ENCODE assay signal across 8 cellular contexts in the genomic region with DNA sequence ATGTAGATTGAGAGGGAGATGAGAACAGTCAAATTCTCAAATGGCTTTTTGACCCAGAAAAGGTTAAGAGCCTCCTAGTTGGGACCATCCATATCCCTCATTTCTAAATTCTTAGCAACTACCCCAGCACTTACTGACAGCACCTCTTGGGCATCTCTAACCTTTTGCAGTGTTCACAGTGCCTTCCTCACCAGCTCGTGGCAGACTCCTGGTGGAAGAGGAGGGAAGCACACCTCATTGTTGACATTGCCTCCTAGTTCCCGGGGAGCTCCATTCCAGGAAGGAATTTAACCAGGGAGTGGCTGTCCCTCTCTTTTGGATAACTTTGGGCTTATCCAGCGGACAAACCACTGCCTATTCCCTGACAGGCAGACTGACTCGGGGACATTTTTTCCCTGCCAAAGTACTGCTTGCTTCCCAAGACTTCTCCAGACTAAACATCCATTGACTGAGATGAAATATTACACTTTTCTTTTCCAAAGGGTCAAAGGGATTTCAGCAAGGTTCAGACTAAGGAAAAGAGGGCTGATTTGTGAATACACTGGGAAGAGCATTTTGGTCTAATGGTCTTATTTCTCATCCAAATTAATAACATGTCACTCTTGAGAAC. TPM values are rescaled to one million over a fixed set of nuclear protein-coding genes. Genes with fewer than 3 reads are reported as not detected.
DNase-seq lines count a peak whose midpoint lies in the region; ATAC-seq, FAIRE-seq and TF ChIP-seq lines count a peak whose summit lies in the region.
"Had no signal": no experiment of that assay in that cellular context is flagged by ENCODE, and none has a peak within 500 bp of the region (broad histone marks: within the 10 kb centered on the region; RNA-seq: fewer than 3 reads in every experiment).

No MANE protein-coding gene starts in this region.

- no peak overlapping the region for H3K4me3 ChIP-seq in GM12864 (ENCODE audit: low read depth, low read length)
- H3K4me3 ChIP-seq in OCI-LY1 (ENCODE audit: low read depth, low read length, poor library complexity, severe bottlenecking), result no peak overlapping the region
- H3K4me3 ChIP-seq in pancreas, result no peak overlapping the region

- H3K9me2 ChIP-seq in OCI-LY1 (ENCODE audit: low read depth, low read length), result no peaks in the 10 kb centered on the region

- H2AFZ ChIP-seq in OCI-LY1 (ENCODE audit: low read length), result no peak overlapping the region

- H3K79me2 ChIP-seq in OCI-LY1 (ENCODE audit: insufficient read depth, low read length), result no peaks in the 10 kb centered on the region

- H3K27me3 ChIP-seq in OCI-LY1 (ENCODE audit: insufficient read depth, low read length) (no peaks in the 10 kb centered on the region), pancreas (no peaks in the 10 kb centered on the region)

- no peak overlapping the region for H3K4me2 ChIP-seq in OCI-LY1 (ENCODE audit: low read length)

- H4K20me1 ChIP-seq in OCI-LY1 (ENCODE audit: insufficient read depth, low read length), result no peaks in the 10 kb centered on the region

- H3K4me1 ChIP-seq in OCI-LY1 (ENCODE audit: insufficient read depth, low read length, severe bottlenecking), result no peaks in the 10 kb centered on the region
- no peaks in the 10 kb centered on the region for H3K4me1 ChIP-seq in pancreas

- TF ChIP-seq CTCF in GM12864 (IDR thresholded peaks at IDR 0.05; ENCODE audit: low read depth, low read length, missing control alignments), result peak; percentile 93
- TF ChIP-seq CTCF in OCI-LY1 (IDR thresholded peaks at IDR 0.05; ENCODE audit: low read length), result peak; percentile 69
- peak; percentile 65 to 73 (median 66) for TF ChIP-seq CTCF in pancreas (IDR thresholded peaks at IDR 0.05)

- H3K36me3 ChIP-seq in OCI-LY1 (ENCODE audit: insufficient read depth, low read length) (no peaks in the 10 kb centered on the region), pancreas (no peaks in the 10 kb centered on the region)

- WGBS in pancreas, 2 donors, result 3 to 5% methylated on average over 4 of the region's 4 CpGs

- no peak overlapping the region for H3K9ac ChIP-seq in OCI-LY1 (ENCODE audit: low read length)

- H3F3A ChIP-seq in OCI-LY1 (ENCODE audit: insufficient read depth, low read length), result no peaks in the 10 kb centered on the region

- intact Hi-C loops in pancreas (cut with DNase I), result loop anchor here in 2 of 3 donors (10.0 kb wide), 3 partner anchors 48 to 202 kb away; no protein-coding TSS in a partner anchor

- DNase-seq in GM12864 (ENCODE audit: low read depth) (peak; percentile 33), HTR-8/SVneo (ENCODE audit: insufficient read length, low spot score) (peak; percentile 64), fibroblast of the conjunctiva (ENCODE audit: low read depth) (peak; percentile 74), pancreas (peak; percentile 46 to 82 (median 64)), OCI-M2 (lab: John Stamatoyannopoulos, UW; ENCODE audit: unreplicated experiment) (no peak)
- DNase-seq in activated T-cell treated with anti-CD3 and anti-CD28 coated beads, Interleukin-2, amount 50 U/mL, for 48 hours, result peak; percentile 64 to 68

- ATAC-seq in pancreas, result peak; percentile 92 to 99 (median 96)

- H3K27ac ChIP-seq in OCI-LY1 (ENCODE audit: low read depth, low read length, poor library complexity, severe bottlenecking) (no peak overlapping the region), pancreas (no peak overlapping the region)

- H3K9me3 ChIP-seq in OCI-LY1 (ENCODE audit: low read length), result no peaks in the 10 kb centered on the region
- H3K9me3 ChIP-seq in pancreas, result no peaks in the 10 kb centered on the region

- no peak for FAIRE-seq in HTR-8/SVneo (lab: Jason Lieb, UNC)
- no peak for FAIRE-seq in pancreas (lab: Jason Lieb, UNC)
- FAIRE-seq: endometrium had no signal

RNA-seq across cellular contexts. Expression of gene OR6J1, which starts 9.0 kb away (rescaled TPM):
- total RNA-seq in pancreas, result under 1 TPM in 1 of 6 donors, not detected in 5; 0.03 TPM
- under 1 TPM in 1 of 2 donors, not detected in 1; 0.05 TPM for polyA plus RNA-seq in pancreas

RNA-seq across cellular contexts. Expression of gene ABHD4, which starts 55.0 kb away (rescaled TPM):
- 10 to 100 TPM in 3 of 6 donors, 1 to 10 TPM in 3; 7.6 to 25.9 (median 11.8) TPM for total RNA-seq in pancreas
- polyA plus RNA-seq in pancreas, result 10 to 100 TPM in 1 of 2 donors, 1 to 10 TPM in 1; 8.2 to 14.7 TPM
